In genomic region chr22:31323578-31324550, GRCh38 we compare ENCODE assay signal across 25 cellular contexts. TPM values are rescaled to one million over a fixed set of nuclear protein-coding genes. Genes with fewer than 3 reads are reported as not detected.
DNase-seq lines count a peak whose midpoint lies in the region; ATAC-seq and TF ChIP-seq lines count a peak whose summit lies in the region.
"Had no signal": no experiment of that assay in that cellular context is flagged by ENCODE, and none has a peak within 500 bp of the region (broad histone marks: within the 10 kb centered on the region; RNA-seq: fewer than 3 reads in every experiment).

No MANE protein-coding gene starts in this region.

- no peaks in the 10 kb centered on the region for H3K9me3 ChIP-seq in CD4-positive, alpha-beta T cell (ENCODE audit: control insufficient read depth, low read length)
- H3K9me3 ChIP-seq in transverse colon: no peaks in the 10 kb centered on the region
- H3K9me3 ChIP-seq in breast epithelium: no peaks in the 10 kb centered on the region
- H3K9me3 ChIP-seq: esophagus squamous epithelium, heart left ventricle, left ventricle myocardium inferior, neutrophil, right atrium auricular region had no signal

- 87 to 100% methylated on average over 2 to 8 of the region's 8 CpGs for WGBS in transverse colon (ENCODE audit: low coverage in 1 of 2), 2 donors

- TF ChIP-seq CTCF in CD4-positive, alpha-beta T cell (IDR thresholded peaks at IDR 0.05): no peak
- TF ChIP-seq CTCF in transverse colon (IDR thresholded peaks at IDR 0.05) (no peak), breast epithelium (IDR thresholded peaks at IDR 0.05) (no peak)

- in situ Hi-C loops in transverse colon (cut with MboI; ENCODE audit: low pct_ligation_motif_present in 1 of 4, low pct_unique_long_range_greater_than_20kb in 1 of 4, low sequenced_read_pairs in 3 of 4): no loop called here

- H3K9me3 Mint-ChIP-seq in activated CD4-positive, alpha-beta memory T cell treated with anti-CD3 and anti-CD28 coated beads for 36 hours: no peaks in the 10 kb centered on the region
- no peaks in the 10 kb centered on the region for H3K9me3 Mint-ChIP-seq in activated CD4-positive, alpha-beta memory T cell treated with anti-CD3 and anti-CD28 coated beads, Interleukin-2, amount 10 ng/mL, durations not matched to agents 7 days and 5 days
- no peaks in the 10 kb centered on the region for H3K9me3 Mint-ChIP-seq in CD4-positive, alpha-beta T cell
- no peaks in the 10 kb centered on the region for H3K9me3 Mint-ChIP-seq in activated naive CD8-positive, alpha-beta T cell treated with anti-CD3 and anti-CD28 coated beads for 36 hours
- no peaks in the 10 kb centered on the region for H3K9me3 Mint-ChIP-seq in stimulated activated naive B cell treated with anti-CD40 and anti-IgM and Interleukin-4, amounts not matched to agents 10 μg/mL and 1 μg/mL and 100 μg/mL, for 72 hours
- H3K9me3 Mint-ChIP-seq: activated T-helper 1 cell treated with anti-CD3 and anti-CD28 coated beads, Interleukin-12 subunit alpha, Interleukin-12 subunit beta, Interleukin-2, Interleukin-4 antibody, amounts not matched to agents 30 ng/mL and 10 ng/mL and 1 ng/mL, durations not matched to agents 14 hours and 24 hours and 36 hours; brain had no signal

- POLR2A ChIA-PET in activated CD4-positive, alpha-beta memory T cell treated with anti-CD3 and anti-CD28 coated beads for 36 hours (lab: Charles Lee): no interaction called here
- POLR2A ChIA-PET in activated CD4-positive, alpha-beta memory T cell treated with anti-CD3 and anti-CD28 coated beads, Interleukin-2, amount 10 ng/mL, durations not matched to agents 7 days and 5 days (lab: Charles Lee): interaction anchor here (0.6 to 1.2 kb wide), 2 partner anchors 10 to 102 kb away, joined by 3 read pairs; no protein-coding TSS in a partner anchor
- POLR2A ChIA-PET in CD4-positive, alpha-beta T cell (lab: Charles Lee): interaction anchor here (1.6 kb wide), 1 partner anchor 32 kb away, joined by 10 read pairs; the partner anchor contains the start of gene PIK3IP1

- peaks cover 3% of the 10 kb centered on the region for H3K4me1 Mint-ChIP-seq in activated CD4-positive, alpha-beta memory T cell treated with anti-CD3 and anti-CD28 coated beads for 36 hours (ENCODE audit: low read depth)
- H3K4me1 Mint-ChIP-seq in activated CD4-positive, alpha-beta memory T cell treated with anti-CD3 and anti-CD28 coated beads, Interleukin-2, amount 10 ng/mL, durations not matched to agents 7 days and 5 days: no peaks in the 10 kb centered on the region
- peaks cover 13% of the 10 kb centered on the region for H3K4me1 Mint-ChIP-seq in CD4-positive, alpha-beta T cell (ENCODE audit: low read depth)
- H3K4me1 Mint-ChIP-seq in activated naive CD8-positive, alpha-beta T cell treated with anti-CD3 and anti-CD28 coated beads for 36 hours: peaks cover 6% of the 10 kb centered on the region
- H3K4me1 Mint-ChIP-seq in stimulated activated naive B cell treated with anti-CD40 and anti-IgM and Interleukin-4, amounts not matched to agents 10 μg/mL and 1 μg/mL and 100 μg/mL, for 72 hours: peaks cover 9 to 16% of the 10 kb centered on the region in 2 donors
- H3K4me1 Mint-ChIP-seq: brain had no signal

- peaks cover 0 to 17% (median 6%) of the 10 kb centered on the region in 4 donors for H3K36me3 ChIP-seq in transverse colon
- no peaks in the 10 kb centered on the region for H3K36me3 ChIP-seq in breast epithelium

- TF ChIP-seq EP300 in transverse colon (IDR thresholded peaks at IDR 0.05; ENCODE audit: low read depth): no peak

- no peaks in the 10 kb centered on the region for H3K27me3 ChIP-seq in CD4-positive, alpha-beta T cell (ENCODE audit: control insufficient read depth, insufficient read depth, low read length)
- no peaks in the 10 kb centered on the region for H3K27me3 ChIP-seq in transverse colon
- H3K27me3 ChIP-seq in breast epithelium: no peaks in the 10 kb centered on the region
- H3K27me3 ChIP-seq: esophagus squamous epithelium, heart left ventricle, neutrophil, right atrium auricular region had no signal

- peaks cover 15% of the 10 kb centered on the region for H3K36me3 Mint-ChIP-seq in activated CD4-positive, alpha-beta memory T cell treated with anti-CD3 and anti-CD28 coated beads for 36 hours
- H3K36me3 Mint-ChIP-seq in activated CD4-positive, alpha-beta memory T cell treated with anti-CD3 and anti-CD28 coated beads, Interleukin-2, amount 10 ng/mL, durations not matched to agents 7 days and 5 days (ENCODE audit: low read depth): peaks cover 35% of the 10 kb centered on the region
- H3K36me3 Mint-ChIP-seq in CD4-positive, alpha-beta T cell (ENCODE audit: low read depth): peaks cover 68% of the 10 kb centered on the region
- peaks cover 23% of the 10 kb centered on the region for H3K36me3 Mint-ChIP-seq in activated naive CD8-positive, alpha-beta T cell treated with anti-CD3 and anti-CD28 coated beads for 36 hours
- H3K36me3 Mint-ChIP-seq in stimulated activated naive B cell treated with anti-CD40 and anti-IgM and Interleukin-4, amounts not matched to agents 10 μg/mL and 1 μg/mL and 100 μg/mL, for 72 hours: peaks cover 37 to 44% of the 10 kb centered on the region in 2 donors

- ATAC-seq in CD4-positive, alpha-beta T cell (ENCODE audit: poor library complexity): peak; percentile 24
- peak; percentile 38 to 56 for ATAC-seq in stimulated activated naive B cell treated with anti-CD40 and anti-IgM and Interleukin-4, amounts not matched to agents 10 μg/mL and 1 μg/mL and 100 μg/mL, for 72 hours (replicated peaks)
- ATAC-seq in HG02870 (IDR thresholded peaks at IDR 0.05; ENCODE audit: unreplicated experiment): no peak
- ATAC-seq: heart left ventricle, Right ventricle myocardium inferior had no signal

- DNase-seq in activated CD4-positive, alpha-beta memory T cell treated with anti-CD3 and anti-CD28 coated beads for 36 hours: no peak
- DNase-seq in activated CD4-positive, alpha-beta memory T cell treated with anti-CD3 and anti-CD28 coated beads, Interleukin-2, amount 10 ng/mL, durations not matched to agents 7 days and 5 days: no peak
- no peak for DNase-seq in CD4-positive, alpha-beta T cell
- no peak for DNase-seq in activated naive CD8-positive, alpha-beta T cell treated with anti-CD3 and anti-CD28 coated beads for 36 hours
- no peak for DNase-seq in stimulated activated naive B cell treated with anti-CD40 and anti-IgM and Interleukin-4, amounts not matched to agents 10 μg/mL and 1 μg/mL and 100 μg/mL, for 72 hours
- DNase-seq in transverse colon: no peak
- DNase-seq in breast epithelium (ENCODE audit: low spot score in 2 of 2): no peak
- DNase-seq: esophagus squamous epithelium; foreskin melanocyte; GM23248; heart left ventricle; IMR-90; left ventricle myocardium inferior; NCI-H1436 treated with DMSO at 0.1 percent for 48 hours; NCI-H345; PC-9; posterior cingulate gyrus; stimulated activated CD4-positive, alpha-beta T cell treated with anti-CD3 and anti-CD28 coated beads, Interleukin-2, amount 100 ng/mL, for 24 hours; trophoblast cell had no signal

- TF ChIP-seq POLR2A in transverse colon (IDR thresholded peaks at IDR 0.05) (no peak), breast epithelium (IDR thresholded peaks at IDR 0.05) (no peak)

- CTCF ChIA-PET in activated CD4-positive, alpha-beta memory T cell treated with anti-CD3 and anti-CD28 coated beads for 36 hours (lab: Charles Lee): interaction anchor here (1.1 to 1.6 kb wide), 3 partner anchors 10 to 33 kb away, joined by 3 to 11 read pairs (median 3); no protein-coding TSS in a partner anchor
- CTCF ChIA-PET in activated CD4-positive, alpha-beta memory T cell treated with anti-CD3 and anti-CD28 coated beads, Interleukin-2, amount 10 ng/mL, durations not matched to agents 7 days and 5 days (lab: Charles Lee): interaction anchor here (0.7 to 5.6 kb wide), 4 partner anchors 10 to 1200 kb away, joined by 3 to 26 read pairs (median 4); no protein-coding TSS in a partner anchor
- CTCF ChIA-PET in CD4-positive, alpha-beta T cell (lab: Charles Lee): interaction anchor here (0.7 to 1.2 kb wide), 3 partner anchors 11 to 241 kb away, joined by 3 to 7 read pairs (median 3); no protein-coding TSS in a partner anchor

- H3K4me3 ChIP-seq in transverse colon (no peak overlapping the region), breast epithelium (no peak overlapping the region)
- H3K4me3 ChIP-seq: esophagus squamous epithelium, GM23248, heart left ventricle, left ventricle myocardium inferior, PC-9, right atrium auricular region had no signal

- no peaks in the 10 kb centered on the region for H3K27me3 Mint-ChIP-seq in activated CD4-positive, alpha-beta memory T cell treated with anti-CD3 and anti-CD28 coated beads for 36 hours
- H3K27me3 Mint-ChIP-seq in activated CD4-positive, alpha-beta memory T cell treated with anti-CD3 and anti-CD28 coated beads, Interleukin-2, amount 10 ng/mL, durations not matched to agents 7 days and 5 days: no peaks in the 10 kb centered on the region
- H3K27me3 Mint-ChIP-seq in CD4-positive, alpha-beta T cell: no peaks in the 10 kb centered on the region
- H3K27me3 Mint-ChIP-seq in activated naive CD8-positive, alpha-beta T cell treated with anti-CD3 and anti-CD28 coated beads for 36 hours: no peaks in the 10 kb centered on the region
- no peaks in the 10 kb centered on the region for H3K27me3 Mint-ChIP-seq in stimulated activated naive B cell treated with anti-CD40 and anti-IgM and Interleukin-4, amounts not matched to agents 10 μg/mL and 1 μg/mL and 100 μg/mL, for 72 hours
- H3K27me3 Mint-ChIP-seq: brain had no signal

- H3K27ac Mint-ChIP-seq in activated CD4-positive, alpha-beta memory T cell treated with anti-CD3 and anti-CD28 coated beads for 36 hours: peak overlapping the region; percentile 35
- no peak overlapping the region for H3K27ac Mint-ChIP-seq in activated CD4-positive, alpha-beta memory T cell treated with anti-CD3 and anti-CD28 coated beads, Interleukin-2, amount 10 ng/mL, durations not matched to agents 7 days and 5 days
- peak overlapping the region; percentile 6 for H3K27ac Mint-ChIP-seq in CD4-positive, alpha-beta T cell
- peak overlapping the region; percentile 70 for H3K27ac Mint-ChIP-seq in activated naive CD8-positive, alpha-beta T cell treated with anti-CD3 and anti-CD28 coated beads for 36 hours
- no peak overlapping the region for H3K27ac Mint-ChIP-seq in stimulated activated naive B cell treated with anti-CD40 and anti-IgM and Interleukin-4, amounts not matched to agents 10 μg/mL and 1 μg/mL and 100 μg/mL, for 72 hours
- H3K27ac Mint-ChIP-seq: activated T-helper 1 cell treated with anti-CD3 and anti-CD28 coated beads, Interleukin-12 subunit alpha, Interleukin-12 subunit beta, Interleukin-2, Interleukin-4 antibody, amounts not matched to agents 30 ng/mL and 10 ng/mL and 1 ng/mL, durations not matched to agents 14 hours and 24 hours and 36 hours had no signal

- H3K4me1 ChIP-seq in transverse colon (no peaks in the 10 kb centered on the region), breast epithelium (no peaks in the 10 kb centered on the region)
- H3K4me1 ChIP-seq: heart left ventricle, left ventricle myocardium inferior, right atrium auricular region had no signal

- no peak overlapping the region for H3K27ac ChIP-seq in CD4-positive, alpha-beta T cell (ENCODE audit: low read depth, low read length)
- H3K27ac ChIP-seq in transverse colon (no peak overlapping the region), breast epithelium (peak overlapping the region in 1 of 2 donors; percentile 8)
- H3K27ac ChIP-seq: GM23248, heart left ventricle, left ventricle myocardium inferior, neutrophil, PC-9, right atrium auricular region had no signal

- intact Hi-C loops in activated CD4-positive, alpha-beta memory T cell treated with anti-CD3 and anti-CD28 coated beads for 36 hours (cut with micrococcal nuclease): no loop called here
- intact Hi-C loops in CD4-positive, alpha-beta T cell (cut with DNase I, micrococcal nuclease): no loop called here
- intact Hi-C loops in transverse colon (cut with DNase I; ENCODE audit: low total_unique reads) (loop anchor here (10.0 kb wide), 1 partner anchor 791 kb away; no protein-coding TSS in a partner anchor), breast epithelium (cut with DNase I; ENCODE audit: low total_unique reads) (no loop called here)

- no peak overlapping the region for H3K4me3 Mint-ChIP-seq in activated CD4-positive, alpha-beta memory T cell treated with anti-CD3 and anti-CD28 coated beads for 36 hours
- H3K4me3 Mint-ChIP-seq in activated CD4-positive, alpha-beta memory T cell treated with anti-CD3 and anti-CD28 coated beads, Interleukin-2, amount 10 ng/mL, durations not matched to agents 7 days and 5 days: no peak overlapping the region
- H3K4me3 Mint-ChIP-seq in CD4-positive, alpha-beta T cell: no peak overlapping the region
- no peak overlapping the region for H3K4me3 Mint-ChIP-seq in activated naive CD8-positive, alpha-beta T cell treated with anti-CD3 and anti-CD28 coated beads for 36 hours
- H3K4me3 Mint-ChIP-seq in stimulated activated naive B cell treated with anti-CD40 and anti-IgM and Interleukin-4, amounts not matched to agents 10 μg/mL and 1 μg/mL and 100 μg/mL, for 72 hours: no peak overlapping the region
- H3K4me3 Mint-ChIP-seq: activated T-helper 1 cell treated with anti-CD3 and anti-CD28 coated beads, Interleukin-12 subunit alpha, Interleukin-12 subunit beta, Interleukin-2, Interleukin-4 antibody, amounts not matched to agents 30 ng/mL and 10 ng/mL and 1 ng/mL, durations not matched to agents 14 hours and 24 hours and 36 hours; brain had no signal

RNA-seq across cellular contexts. Expression of gene PATZ1, which starts 22.3 kb away (rescaled TPM):
- total RNA-seq in activated CD4-positive, alpha-beta memory T cell treated with anti-CD3 and anti-CD28 coated beads for 36 hours: 10 to 100 TPM; 19.8 to 20.0 TPM
- 10 to 100 TPM; 18.6 to 19.5 TPM for total RNA-seq in activated CD4-positive, alpha-beta memory T cell treated with anti-CD3 and anti-CD28 coated beads, Interleukin-2, amount 10 ng/mL, durations not matched to agents 7 days and 5 days
- total RNA-seq in CD4-positive, alpha-beta T cell: 10 to 100 TPM; 54.4 to 58.3 TPM
- total RNA-seq in activated naive CD8-positive, alpha-beta T cell treated with anti-CD3 and anti-CD28 coated beads for 36 hours: 10 to 100 TPM; 35.3 to 36.3 TPM
- 10 to 100 TPM in 2 of 4 donors, 1 to 10 TPM in 2; 3.6 to 12.2 (median 8.7) TPM for total RNA-seq in transverse colon
- 10 to 100 TPM; 15.4 to 49.6 (median 40.6) TPM for total RNA-seq in breast epithelium

RNA-seq across cellular contexts. Expression of gene PIK3IP1, which starts 31.6 kb away (rescaled TPM):
- total RNA-seq in activated CD4-positive, alpha-beta memory T cell treated with anti-CD3 and anti-CD28 coated beads for 36 hours: 10 to 100 TPM; 18.8 to 19.1 TPM
- total RNA-seq in activated CD4-positive, alpha-beta memory T cell treated with anti-CD3 and anti-CD28 coated beads, Interleukin-2, amount 10 ng/mL, durations not matched to agents 7 days and 5 days: 10 to 100 TPM; 56.4 to 57.8 TPM
- 1,000 to 10,000 TPM; 1,063 to 1,072 TPM for total RNA-seq in CD4-positive, alpha-beta T cell
- total RNA-seq in activated naive CD8-positive, alpha-beta T cell treated with anti-CD3 and anti-CD28 coated beads for 36 hours: 10 to 100 TPM; 10.7 to 11.3 TPM
- total RNA-seq in transverse colon: 10 to 100 TPM; 11.6 to 46.7 (median 35.2) TPM
- 100 to 1,000 TPM in 1 of 3 donors, 10 to 100 TPM in 2; 43.3 to 109 (median 72.5) TPM for total RNA-seq in breast epithelium

Comparison
In these comparisons a context has a peak if more than half of its experiments do, and no peak if none do; other contexts are left out.
1. H3K27ac Mint-ChIP-seq: peak in activated CD4-positive, alpha-beta memory T cell treated with anti-CD3 and anti-CD28 coated beads for 36 hours (single experiment), CD4-positive, alpha-beta T cell (single experiment) and activated naive CD8-positive, alpha-beta T cell treated with anti-CD3 and anti-CD28 coated beads for 36 hours (single experiment); none in activated CD4-positive, alpha-beta memory T cell treated with anti-CD3 and anti-CD28 coated beads, Interleukin-2, amount 10 ng/mL, durations not matched to agents 7 days and 5 days (single experiment) and stimulated activated naive B cell treated with anti-CD40 and anti-IgM and Interleukin-4, amounts not matched to agents 10 μg/mL and 1 μg/mL and 100 μg/mL, for 72 hours (single experiment).
2. RNA of gene PIK3IP1, which starts 31.6 kb away (total RNA-seq): 1,063 to 1,072 TPM in CD4-positive, alpha-beta T cell; 43.3 to 109 TPM in breast epithelium, 56.4 to 57.8 TPM in activated CD4-positive, alpha-beta memory T cell treated with anti-CD3 and anti-CD28 coated beads, Interleukin-2, amount 10 ng/mL, durations not matched to agents 7 days and 5 days, 11.6 to 46.7 TPM in transverse colon, 18.8 to 19.1 TPM in activated CD4-positive, alpha-beta memory T cell treated with anti-CD3 and anti-CD28 coated beads for 36 hours and 10.7 to 11.3 TPM in activated naive CD8-positive, alpha-beta T cell treated with anti-CD3 and anti-CD28 coated beads for 36 hours; every median in the first group is over 4 times any median in the second.